In genomic region chr15:73927003-73927475, GRCh38 we compare ENCODE assay signal across 1 cellular context.
TF ChIP-seq lines count a peak whose summit lies in the region.

No MANE protein-coding gene starts in this region.

TF ChIP-seq in neural cell, 6 proteins besides CTCF, POLR2A, EP300 and RAD21:
- no peak for TF ChIP-seq MXI1 (conservative IDR thresholded peaks at IDR 0.05; ENCODE audit: poor library complexity, severe bottlenecking)
- TF ChIP-seq SMC3 (conservative IDR thresholded peaks at IDR 0.05; ENCODE audit: poor library complexity) = no peak
- no peak for TF ChIP-seq REST (IDR thresholded peaks at IDR 0.05; ENCODE audit: borderline replicate concordance)
- TF ChIP-seq EZH2 (IDR thresholded peaks at IDR 0.05; ENCODE audit: borderline replicate concordance, insufficient read depth, low read length, poor library complexity, severe bottlenecking) = no peak
- TF ChIP-seq TAF1 (IDR thresholded peaks at IDR 0.05; ENCODE audit: low read depth) = no peak
- no peak for TF ChIP-seq POLR2AphosphoS5 (IDR thresholded peaks at IDR 0.05)
TF ChIP-seq in neural cell: peak in this region for 0.
